Comparison of ENCODE assay signal across 8 cellular contexts in genomic region chr2:112626604-112627059, GRCh38. TPM values are rescaled to one million over a fixed set of nuclear protein-coding genes. Genes with fewer than 3 reads are reported as not detected.
DNase-seq lines count a peak whose midpoint lies in the region; TF ChIP-seq lines count a peak whose summit lies in the region.

No MANE protein-coding gene starts in this region.

- H3K4me3 ChIP-seq in fibroblast of lung (replicated peaks in 1 of 4; ENCODE audit: control extremely low read depth in 1 of 4, insufficient read depth in 1 of 4, low read depth in 3 of 4, low read length in 4 of 4) (peak overlapping the region in 1 of 4 experiments; percentile 21), suprapubic skin (no peak overlapping the region)

- H3K9me3 ChIP-seq in fibroblast of lung (ENCODE audit: control insufficient read depth, insufficient read depth, low read depth, low read length) (no peaks in the 10 kb centered on the region), suprapubic skin (no peaks in the 10 kb centered on the region)

- peak overlapping the region; percentile 76 for H3K4me2 ChIP-seq in fibroblast of lung (ENCODE audit: extremely low read depth, insufficient read depth, low read length)

- no peaks in the 10 kb centered on the region for H3K36me3 Mint-ChIP-seq in activated T-helper 2 cell treated with anti-CD3 and anti-CD28 coated beads, Interferon-gamma antibody, Interleukin-2, Interleukin-4, amounts not matched to agents 10 μg/mL and 5 μg/mL and 100 μg/mL, durations not matched to agents 14 hours and 24 hours and 36 hours (ENCODE audit: low read depth)
- H3K36me3 Mint-ChIP-seq in neural crest cell (ENCODE audit: low read depth), result no peaks in the 10 kb centered on the region

- 16% methylated on average over 5 of the region's 7 CpGs for WGBS in suprapubic skin

- no peaks in the 10 kb centered on the region for H3K36me3 ChIP-seq in fibroblast of lung (ENCODE audit: control insufficient read depth, insufficient read depth, low read length)
- no peaks in the 10 kb centered on the region for H3K36me3 ChIP-seq in suprapubic skin

- H2AFZ ChIP-seq in fibroblast of lung (ENCODE audit: low read length), result no peak overlapping the region

- H3K79me2 ChIP-seq in fibroblast of lung (ENCODE audit: control insufficient read depth, insufficient read depth, low read length), result no peaks in the 10 kb centered on the region

- DNase-seq in Daoy (ENCODE audit: low read depth) (peak; percentile 82), HK-2 (ENCODE audit: unreplicated experiment) (peak; percentile 68), fibroblast of lung (ENCODE audit: low read depth in 2 of 2) (peak; percentile 72 to 75), neural crest cell (ENCODE audit: low read depth, low spot score) (peak; percentile 25), suprapubic skin (ENCODE audit: low spot score in 2 of 2) (peak; percentile 76 to 77), NCI-H1048 (lab: John Stamatoyannopoulos, UW) (no peak)
- peak; percentile 55 for DNase-seq in activated T-helper 2 cell treated with anti-CD3 and anti-CD28 coated beads, Interferon-gamma antibody, Interleukin-2, Interleukin-4, amounts not matched to agents 10 μg/mL and 5 μg/mL and 100 μg/mL, durations not matched to agents 14 hours and 24 hours and 36 hours (ENCODE audit: low spot score)

- peaks cover 1% of the 10 kb centered on the region for H3K27me3 Mint-ChIP-seq in activated T-helper 2 cell treated with anti-CD3 and anti-CD28 coated beads, Interferon-gamma antibody, Interleukin-2, Interleukin-4, amounts not matched to agents 10 μg/mL and 5 μg/mL and 100 μg/mL, durations not matched to agents 14 hours and 24 hours and 36 hours (ENCODE audit: low read depth)
- peaks cover 2% of the 10 kb centered on the region for H3K27me3 Mint-ChIP-seq in neural crest cell (ENCODE audit: low read depth)

- H3K27ac ChIP-seq in fibroblast of lung (ENCODE audit: insufficient read depth, low read length) (peak overlapping the region; percentile 79), suprapubic skin (peak overlapping the region; percentile 80)

- H3K27me3 ChIP-seq in fibroblast of lung (ENCODE audit: control insufficient read depth, insufficient read depth, low read length), result no peaks in the 10 kb centered on the region
- no peaks in the 10 kb centered on the region for H3K27me3 ChIP-seq in suprapubic skin

- no peaks in the 10 kb centered on the region for H3K9me3 Mint-ChIP-seq in activated T-helper 2 cell treated with anti-CD3 and anti-CD28 coated beads, Interferon-gamma antibody, Interleukin-2, Interleukin-4, amounts not matched to agents 10 μg/mL and 5 μg/mL and 100 μg/mL, durations not matched to agents 14 hours and 24 hours and 36 hours
- no peaks in the 10 kb centered on the region for H3K9me3 Mint-ChIP-seq in neural crest cell

- no peak for TF ChIP-seq POLR2A in suprapubic skin (IDR thresholded peaks at IDR 0.05)

- no peak for TF ChIP-seq EP300 in suprapubic skin (IDR thresholded peaks at IDR 0.05)

- no peaks in the 10 kb centered on the region for H4K20me1 ChIP-seq in fibroblast of lung (ENCODE audit: control insufficient read depth, extremely low read depth, insufficient read depth, low read length)

- intact Hi-C loops in activated T-helper 2 cell treated with anti-CD3 and anti-CD28 coated beads, Interferon-gamma antibody, Interleukin-2, Interleukin-4, amounts not matched to agents 10 μg/mL and 5 μg/mL and 100 μg/mL, durations not matched to agents 14 hours and 24 hours and 36 hours (cut with micrococcal nuclease), result loop anchor here (1.0 to 10.0 kb wide), 3 partner anchors 66 to 258 kb away; no protein-coding TSS in a partner anchor

- H3K4me3 Mint-ChIP-seq in activated T-helper 2 cell treated with anti-CD3 and anti-CD28 coated beads, Interferon-gamma antibody, Interleukin-2, Interleukin-4, amounts not matched to agents 10 μg/mL and 5 μg/mL and 100 μg/mL, durations not matched to agents 14 hours and 24 hours and 36 hours (ENCODE audit: low read depth), result peak overlapping the region; percentile 26
- no peak overlapping the region for H3K4me3 Mint-ChIP-seq in neural crest cell

- H3K4me1 ChIP-seq in fibroblast of lung (ENCODE audit: control insufficient read depth, extremely low read depth, insufficient read depth, low read length) (peaks cover 48% of the 10 kb centered on the region), suprapubic skin (peaks cover 47% of the 10 kb centered on the region)

- H3K27ac Mint-ChIP-seq in activated T-helper 2 cell treated with anti-CD3 and anti-CD28 coated beads, Interferon-gamma antibody, Interleukin-2, Interleukin-4, amounts not matched to agents 10 μg/mL and 5 μg/mL and 100 μg/mL, durations not matched to agents 14 hours and 24 hours and 36 hours, result peak overlapping the region; percentile 75
- no peak overlapping the region for H3K27ac Mint-ChIP-seq in neural crest cell (ENCODE audit: unreplicated experiment)

- H3K4me1 Mint-ChIP-seq in activated T-helper 2 cell treated with anti-CD3 and anti-CD28 coated beads, Interferon-gamma antibody, Interleukin-2, Interleukin-4, amounts not matched to agents 10 μg/mL and 5 μg/mL and 100 μg/mL, durations not matched to agents 14 hours and 24 hours and 36 hours (ENCODE audit: low read depth), result peaks cover 65% of the 10 kb centered on the region
- H3K4me1 Mint-ChIP-seq in neural crest cell, result peaks cover 15% of the 10 kb centered on the region

- no peak overlapping the region for H3K9ac ChIP-seq in fibroblast of lung (ENCODE audit: insufficient read depth, low read length)

- TF ChIP-seq CTCF in fibroblast of lung (conservative IDR thresholded peaks at IDR 0.05 in 1 of 2, IDR thresholded peaks at IDR 0.05 in 1 of 2; ENCODE audit: low read depth in 1 of 2, low read length in 2 of 2), result peak; percentile 89
- peak; percentile 74 for TF ChIP-seq CTCF in neural crest cell (conservative IDR thresholded peaks at IDR 0.05)
- peak; percentile 45 to 72 for TF ChIP-seq CTCF in suprapubic skin (IDR thresholded peaks at IDR 0.05)

TF ChIP-seq in PFSK-1, 5 proteins besides CTCF, POLR2A, EP300 and RAD21:
- TF ChIP-seq SIN3A (IDR thresholded peaks at IDR 0.05; ENCODE audit: borderline replicate concordance, insufficient read depth, low read length), result no peak
- no peak for TF ChIP-seq TAF1 (IDR thresholded peaks at IDR 0.05; ENCODE audit: borderline replicate concordance, insufficient read depth, low read length)
- peak; percentile 22 for TF ChIP-seq FOXP2 (optimal IDR thresholded peaks at IDR 0.05; ENCODE audit: borderline replicate concordance, extremely low read depth, extremely low read length, insufficient read depth)

RNA-seq across cellular contexts. Expression of gene SLC20A1, which starts 19.1 kb away (rescaled TPM):
- total RNA-seq in Daoy (2014; rRNA removed; shearing (Covaris generic)), result 58.4 and 71.2 TPM in 2 replicates
- polyA plus RNA-seq in PFSK-1 (2012; ENCODE audit: insufficient read length, low read depth), result 91.4 TPM
- 128 TPM in 2 replicates for total RNA-seq in activated T-helper 2 cell treated with anti-CD3 and anti-CD28 coated beads, Interferon-gamma antibody, Interleukin-2, Interleukin-4, amounts not matched to agents 10 μg/mL and 5 μg/mL and 100 μg/mL, durations not matched to agents 14 hours and 24 hours and 36 hours
- 36.7 and 61.3 TPM in 2 replicates for total RNA-seq in fibroblast of lung
- polyA plus RNA-seq in fibroblast of lung, result 77.3 and 154 TPM in 2 replicates
- 47.5 and 107 TPM in 2 replicates for polyA plus RNA-seq in fibroblast of lung (2012)
- polyA minus RNA-seq in fibroblast of lung (ENCODE audit: low replicate concordance), result 33.9 and 98.6 TPM in 2 replicates
- 114 and 116 TPM in 2 replicates for total RNA-seq in neural crest cell
- total RNA-seq in suprapubic skin, result 10 to 100 TPM; 19.2 to 50.6 (median 34.5) TPM

RNA-seq across cellular contexts. Expression of gene CHCHD5, which starts 42.2 kb away (rescaled TPM):
- total RNA-seq in Daoy (2014; rRNA removed; shearing (Covaris generic)), result 18.9 and 26.2 TPM in 2 replicates
- 57.0 TPM for polyA plus RNA-seq in PFSK-1 (2012; ENCODE audit: insufficient read length, low read depth)
- 36.7 and 39.6 TPM in 2 replicates for total RNA-seq in activated T-helper 2 cell treated with anti-CD3 and anti-CD28 coated beads, Interferon-gamma antibody, Interleukin-2, Interleukin-4, amounts not matched to agents 10 μg/mL and 5 μg/mL and 100 μg/mL, durations not matched to agents 14 hours and 24 hours and 36 hours
- total RNA-seq in fibroblast of lung (11.0 and 17.0 TPM in 2 replicates), neural crest cell (29.4 and 35.4 TPM in 2 replicates), suprapubic skin (10 to 100 TPM; 11.7 to 23.2 (median 16.1) TPM)
- 10.5 and 18.0 TPM in 2 replicates for polyA plus RNA-seq in fibroblast of lung
- polyA plus RNA-seq in fibroblast of lung (2012), result 52.6 and 77.5 TPM in 2 replicates
- polyA minus RNA-seq in fibroblast of lung (ENCODE audit: low replicate concordance), result 9.9 and 22.2 TPM in 2 replicates
